1 cellular context compared by ENCODE assay signal in the genomic region with DNA sequence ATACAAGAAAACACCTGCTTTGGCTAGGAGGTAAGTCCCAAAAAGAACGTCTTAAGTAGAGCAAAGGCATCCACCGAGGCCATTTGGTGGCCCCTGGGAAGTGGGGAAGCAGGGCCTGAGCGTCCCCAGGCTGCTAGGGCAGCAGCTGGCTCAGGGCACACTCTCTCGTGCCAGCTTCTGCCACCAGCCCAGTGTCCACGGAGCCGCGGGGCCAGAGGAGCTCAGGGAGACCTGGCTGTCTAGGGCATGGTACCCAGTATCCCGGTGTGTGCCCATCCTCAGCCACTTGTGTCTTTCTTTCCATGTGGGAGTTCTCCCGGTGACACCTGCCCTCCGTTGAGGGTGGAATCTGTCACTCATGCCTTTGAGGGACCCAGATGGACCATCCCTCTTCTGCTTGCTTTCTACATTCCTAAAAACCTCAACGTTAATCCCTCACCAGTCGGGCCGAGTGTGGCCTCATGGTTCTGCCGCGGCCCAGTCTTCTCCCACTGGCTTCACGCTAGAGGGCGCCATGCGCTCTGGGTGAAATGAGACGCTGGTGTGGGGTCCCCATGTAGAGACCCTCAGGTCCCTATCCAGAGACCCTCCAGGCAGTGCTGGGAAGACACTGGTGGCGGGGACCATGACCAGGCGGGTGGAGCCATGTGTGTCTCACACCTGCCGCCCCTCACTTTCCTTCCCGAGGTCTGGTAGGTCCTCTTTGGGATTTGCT.
TF ChIP-seq lines count a peak whose summit lies in the region.

No MANE protein-coding gene starts in this region.

TF ChIP-seq in IMR-90, 13 proteins besides CTCF, POLR2A, EP300 and RAD21 (continued from another document):
- TF ChIP-seq ELK1 (IDR thresholded peaks at IDR 0.05; ENCODE audit: borderline replicate concordance, low read depth, low read length): no peak
- no peak for TF ChIP-seq CHD1 (IDR thresholded peaks at IDR 0.05; ENCODE audit: low read depth, low read length)
- TF ChIP-seq MAZ (IDR thresholded peaks at IDR 0.05; ENCODE audit: borderline replicate concordance, low read depth, low read length): no peak
- TF ChIP-seq FOS (IDR thresholded peaks at IDR 0.05; ENCODE audit: low read depth, low read length): no peak
- TF ChIP-seq NFE2L2 (IDR thresholded peaks at IDR 0.05; ENCODE audit: low read depth, low read length): no peak
- TF ChIP-seq, protein P1, sequence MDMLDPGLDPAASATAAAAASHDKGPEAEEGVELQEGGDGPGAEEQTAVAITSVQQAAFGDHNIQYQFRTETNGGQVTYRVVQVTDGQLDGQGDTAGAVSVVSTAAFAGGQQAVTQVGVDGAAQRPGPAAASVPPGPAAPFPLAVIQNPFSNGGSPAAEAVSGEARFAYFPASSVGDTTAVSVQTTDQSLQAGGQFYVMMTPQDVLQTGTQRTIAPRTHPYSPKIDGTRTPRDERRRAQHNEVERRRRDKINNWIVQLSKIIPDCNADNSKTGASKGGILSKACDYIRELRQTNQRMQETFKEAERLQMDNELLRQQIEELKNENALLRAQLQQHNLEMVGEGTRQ (IDR thresholded peaks at IDR 0.05; ENCODE audit: low read depth, low read length): no peak
- no peak for TF ChIP-seq RFX5 (IDR thresholded peaks at IDR 0.05; ENCODE audit: low read depth, low read length)
- no peak for TF ChIP-seq BHLHE40 (IDR thresholded peaks at IDR 0.05; ENCODE audit: low read depth, low read length)
- TF ChIP-seq SMC3 (IDR thresholded peaks at IDR 0.05; ENCODE audit: low read depth, low read length): no peak
- TF ChIP-seq RCOR1 (IDR thresholded peaks at IDR 0.05; ENCODE audit: insufficient replicate concordance, low read length): no peak
- TF ChIP-seq CEBPB (IDR thresholded peaks at IDR 0.05; ENCODE audit: low read depth, low read length): no peak
- TF ChIP-seq MAFK (IDR thresholded peaks at IDR 0.05; ENCODE audit: low read depth, low read length): no peak
TF ChIP-seq in IMR-90: peak in this region for 0.
